In the genomic region with DNA sequence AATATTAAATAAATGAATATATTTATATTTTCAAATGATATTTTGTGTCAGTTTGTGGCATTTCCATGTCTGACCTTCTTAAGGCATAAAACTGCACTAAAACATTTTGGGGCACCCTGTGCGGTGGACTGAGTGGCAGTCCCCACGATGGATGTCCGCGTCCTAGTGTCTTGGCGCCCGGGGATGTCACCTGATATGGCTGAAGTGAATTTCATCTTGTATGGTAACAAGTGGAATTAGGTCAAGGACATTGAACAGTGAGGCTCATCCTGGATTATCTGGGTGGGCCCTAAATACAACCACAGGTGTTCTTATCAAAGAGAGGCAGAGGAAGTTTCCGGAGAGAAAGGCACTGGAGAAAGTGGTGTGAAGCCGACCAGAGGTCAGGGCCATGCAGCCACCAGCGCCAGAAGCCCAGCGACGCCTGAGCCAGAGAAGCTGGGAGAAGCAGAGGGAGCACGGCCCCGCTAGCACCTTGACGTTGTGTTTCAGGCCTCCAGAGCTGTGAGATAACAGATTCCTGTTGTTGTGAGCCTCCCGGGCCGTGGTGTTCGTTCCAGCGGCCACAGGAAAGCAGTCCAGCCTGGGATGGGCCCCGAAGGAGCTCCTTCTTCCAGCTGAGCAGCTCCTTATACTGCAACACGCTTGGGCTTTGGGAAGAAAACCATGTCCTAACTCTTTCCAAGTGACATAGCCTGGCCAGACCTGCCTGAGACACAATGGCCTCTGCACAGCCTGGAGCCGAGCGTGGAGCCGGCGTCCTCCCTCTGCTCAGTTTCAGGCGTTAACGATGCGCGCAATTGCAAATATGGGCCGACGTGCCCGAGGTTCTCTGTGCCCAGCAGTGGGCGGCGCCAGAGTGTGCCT, we compare ENCODE assay signal across 1 cellular context.
TF ChIP-seq lines count a peak whose summit lies in the region.

No MANE protein-coding gene starts in this region.

TF ChIP-seq in GM23338, 12 proteins besides CTCF, POLR2A, EP300 and RAD21 (continued from another document):
- TF ChIP-seq, protein P1, sequence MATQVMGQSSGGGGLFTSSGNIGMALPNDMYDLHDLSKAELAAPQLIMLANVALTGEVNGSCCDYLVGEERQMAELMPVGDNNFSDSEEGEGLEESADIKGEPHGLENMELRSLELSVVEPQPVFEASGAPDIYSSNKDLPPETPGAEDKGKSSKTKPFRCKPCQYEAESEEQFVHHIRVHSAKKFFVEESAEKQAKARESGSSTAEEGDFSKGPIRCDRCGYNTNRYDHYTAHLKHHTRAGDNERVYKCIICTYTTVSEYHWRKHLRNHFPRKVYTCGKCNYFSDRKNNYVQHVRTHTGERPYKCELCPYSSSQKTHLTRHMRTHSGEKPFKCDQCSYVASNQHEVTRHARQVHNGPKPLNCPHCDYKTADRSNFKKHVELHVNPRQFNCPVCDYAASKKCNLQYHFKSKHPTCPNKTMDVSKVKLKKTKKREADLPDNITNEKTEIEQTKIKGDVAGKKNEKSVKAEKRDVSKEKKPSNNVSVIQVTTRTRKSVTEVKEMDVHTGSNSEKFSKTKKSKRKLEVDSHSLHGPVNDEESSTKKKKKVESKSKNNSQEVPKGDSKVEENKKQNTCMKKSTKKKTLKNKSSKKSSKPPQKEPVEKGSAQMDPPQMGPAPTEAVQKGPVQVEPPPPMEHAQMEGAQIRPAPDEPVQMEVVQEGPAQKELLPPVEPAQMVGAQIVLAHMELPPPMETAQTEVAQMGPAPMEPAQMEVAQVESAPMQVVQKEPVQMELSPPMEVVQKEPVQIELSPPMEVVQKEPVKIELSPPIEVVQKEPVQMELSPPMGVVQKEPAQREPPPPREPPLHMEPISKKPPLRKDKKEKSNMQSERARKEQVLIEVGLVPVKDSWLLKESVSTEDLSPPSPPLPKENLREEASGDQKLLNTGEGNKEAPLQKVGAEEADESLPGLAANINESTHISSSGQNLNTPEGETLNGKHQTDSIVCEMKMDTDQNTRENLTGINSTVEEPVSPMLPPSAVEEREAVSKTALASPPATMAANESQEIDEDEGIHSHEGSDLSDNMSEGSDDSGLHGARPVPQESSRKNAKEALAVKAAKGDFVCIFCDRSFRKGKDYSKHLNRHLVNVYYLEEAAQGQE (IDR thresholded peaks at IDR 0.05; ENCODE audit: unreplicated experiment), result no peak
- TF ChIP-seq ZNF114 (CRISPR knock-in tag; IDR thresholded peaks at IDR 0.05) (no peak), CREB1 (CRISPR knock-in tag; IDR thresholded peaks at IDR 0.05; ENCODE audit: low read depth) (no peak), NANOG (IDR thresholded peaks at IDR 0.05; ENCODE audit: borderline replicate concordance) (no peak), EZH2 (IDR thresholded peaks at IDR 0.05; ENCODE audit: low read depth, unreplicated experiment) (no peak), JUNB (IDR thresholded peaks at IDR 0.05; ENCODE audit: unreplicated experiment) (no peak)
- TF ChIP-seq, protein P2, sequence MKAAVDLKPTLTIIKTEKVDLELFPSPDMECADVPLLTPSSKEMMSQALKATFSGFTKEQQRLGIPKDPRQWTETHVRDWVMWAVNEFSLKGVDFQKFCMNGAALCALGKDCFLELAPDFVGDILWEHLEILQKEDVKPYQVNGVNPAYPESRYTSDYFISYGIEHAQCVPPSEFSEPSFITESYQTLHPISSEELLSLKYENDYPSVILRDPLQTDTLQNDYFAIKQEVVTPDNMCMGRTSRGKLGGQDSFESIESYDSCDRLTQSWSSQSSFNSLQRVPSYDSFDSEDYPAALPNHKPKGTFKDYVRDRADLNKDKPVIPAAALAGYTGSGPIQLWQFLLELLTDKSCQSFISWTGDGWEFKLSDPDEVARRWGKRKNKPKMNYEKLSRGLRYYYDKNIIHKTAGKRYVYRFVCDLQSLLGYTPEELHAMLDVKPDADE (IDR thresholded peaks at IDR 0.05), result no peak
